2 cellular contexts compared by ENCODE assay signal in the genomic region with DNA sequence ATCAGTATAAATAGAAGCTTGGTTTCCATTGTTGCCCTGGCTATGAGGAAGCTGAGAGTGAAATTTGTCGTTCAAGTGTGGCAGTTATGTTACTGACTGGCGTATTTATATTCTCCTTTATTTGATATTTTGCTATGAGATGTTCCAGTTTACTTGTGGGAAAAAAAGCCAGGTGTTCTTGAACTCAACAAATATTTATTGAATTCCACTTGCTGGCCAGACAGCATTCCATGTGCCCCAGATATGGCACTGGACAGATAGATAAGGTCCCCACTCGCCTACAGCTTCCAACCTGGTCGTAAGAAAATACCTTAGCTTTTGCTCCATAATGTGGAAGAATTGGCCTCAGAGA.
A peak's percentile ranks its signal among the peaks of the same experiment; 100 is the strongest.
TF ChIP-seq lines count a peak whose summit lies in the region.

No MANE protein-coding gene starts in this region.

TF ChIP-seq in liver, 16 proteins besides CTCF, POLR2A, EP300 and RAD21:
- TF ChIP-seq YY1 (IDR thresholded peaks at IDR 0.05) (peak; percentile 39), JUND (IDR thresholded peaks at IDR 0.05) (no peak), RXRA (IDR thresholded peaks at IDR 0.05) (peak in 1 of 2 donors; percentile 15), SP1 (IDR thresholded peaks at IDR 0.05) (no peak)

TF ChIP-seq in HepG2, 621 proteins besides CTCF, POLR2A, EP300 and RAD21:
- TF ChIP-seq, protein P1, sequence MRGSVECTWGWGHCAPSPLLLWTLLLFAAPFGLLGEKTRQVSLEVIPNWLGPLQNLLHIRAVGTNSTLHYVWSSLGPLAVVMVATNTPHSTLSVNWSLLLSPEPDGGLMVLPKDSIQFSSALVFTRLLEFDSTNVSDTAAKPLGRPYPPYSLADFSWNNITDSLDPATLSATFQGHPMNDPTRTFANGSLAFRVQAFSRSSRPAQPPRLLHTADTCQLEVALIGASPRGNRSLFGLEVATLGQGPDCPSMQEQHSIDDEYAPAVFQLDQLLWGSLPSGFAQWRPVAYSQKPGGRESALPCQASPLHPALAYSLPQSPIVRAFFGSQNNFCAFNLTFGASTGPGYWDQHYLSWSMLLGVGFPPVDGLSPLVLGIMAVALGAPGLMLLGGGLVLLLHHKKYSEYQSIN (CRISPR knock-in tag; IDR thresholded peaks at IDR 0.05; ENCODE audit: borderline replicate concordance), result no peak
- TF ChIP-seq SRSF4 (IDR thresholded peaks at IDR 0.05; ENCODE audit: low read depth, low read length, poor library complexity, severe bottlenecking) (no peak), SYNCRIP (IDR thresholded peaks at IDR 0.05; ENCODE audit: insufficient read depth, low read depth, low read length) (no peak), YY1 (IDR thresholded peaks at IDR 0.05; ENCODE audit: insufficient read depth, insufficient replicate concordance, low read depth, low read length) (no peak), BRCA1 (CRISPR knock-in tag; IDR thresholded peaks at IDR 0.05) (no peak), SP5 (CRISPR knock-in tag; IDR thresholded peaks at IDR 0.05; ENCODE audit: borderline replicate concordance, low read depth) (no peak), ZNF441 (CRISPR knock-in tag; IDR thresholded peaks at IDR 0.05; ENCODE audit: borderline replicate concordance) (no peak), KAT7 (CRISPR knock-in tag; IDR thresholded peaks at IDR 0.05; ENCODE audit: borderline replicate concordance) (no peak), ESRRA (CRISPR knock-in tag; IDR thresholded peaks at IDR 0.05; ENCODE audit: low read depth) (no peak), CAMTA2 (CRISPR knock-in tag; IDR thresholded peaks at IDR 0.05; ENCODE audit: borderline replicate concordance) (no peak), SCMH1 (CRISPR knock-in tag; IDR thresholded peaks at IDR 0.05; ENCODE audit: borderline replicate concordance) (no peak), RFX3 (CRISPR knock-in tag; IDR thresholded peaks at IDR 0.05) (no peak), ATM (IDR thresholded peaks at IDR 0.05; ENCODE audit: borderline replicate concordance) (no peak), ZBTB25 (CRISPR knock-in tag; IDR thresholded peaks at IDR 0.05) (no peak), RXRA (CRISPR knock-in tag; IDR thresholded peaks at IDR 0.05) (no peak), ZBTB44 (CRISPR knock-in tag; IDR thresholded peaks at IDR 0.05) (no peak), ZNF414 (CRISPR knock-in tag; IDR thresholded peaks at IDR 0.05) (no peak), PBX3 (CRISPR knock-in tag; IDR thresholded peaks at IDR 0.05; ENCODE audit: borderline replicate concordance) (no peak)
- TF ChIP-seq, protein P2, sequence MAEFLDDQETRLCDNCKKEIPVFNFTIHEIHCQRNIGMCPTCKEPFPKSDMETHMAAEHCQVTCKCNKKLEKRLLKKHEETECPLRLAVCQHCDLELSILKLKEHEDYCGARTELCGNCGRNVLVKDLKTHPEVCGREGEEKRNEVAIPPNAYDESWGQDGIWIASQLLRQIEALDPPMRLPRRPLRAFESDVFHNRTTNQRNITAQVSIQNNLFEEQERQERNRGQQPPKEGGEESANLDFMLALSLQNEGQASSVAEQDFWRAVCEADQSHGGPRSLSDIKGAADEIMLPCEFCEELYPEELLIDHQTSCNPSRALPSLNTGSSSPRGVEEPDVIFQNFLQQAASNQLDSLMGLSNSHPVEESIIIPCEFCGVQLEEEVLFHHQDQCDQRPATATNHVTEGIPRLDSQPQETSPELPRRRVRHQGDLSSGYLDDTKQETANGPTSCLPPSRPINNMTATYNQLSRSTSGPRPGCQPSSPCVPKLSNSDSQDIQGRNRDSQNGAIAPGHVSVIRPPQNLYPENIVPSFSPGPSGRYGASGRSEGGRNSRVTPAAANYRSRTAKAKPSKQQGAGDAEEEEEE (CRISPR knock-in tag; IDR thresholded peaks at IDR 0.05; ENCODE audit: borderline replicate concordance), result no peak
- TF ChIP-seq, protein P3, sequence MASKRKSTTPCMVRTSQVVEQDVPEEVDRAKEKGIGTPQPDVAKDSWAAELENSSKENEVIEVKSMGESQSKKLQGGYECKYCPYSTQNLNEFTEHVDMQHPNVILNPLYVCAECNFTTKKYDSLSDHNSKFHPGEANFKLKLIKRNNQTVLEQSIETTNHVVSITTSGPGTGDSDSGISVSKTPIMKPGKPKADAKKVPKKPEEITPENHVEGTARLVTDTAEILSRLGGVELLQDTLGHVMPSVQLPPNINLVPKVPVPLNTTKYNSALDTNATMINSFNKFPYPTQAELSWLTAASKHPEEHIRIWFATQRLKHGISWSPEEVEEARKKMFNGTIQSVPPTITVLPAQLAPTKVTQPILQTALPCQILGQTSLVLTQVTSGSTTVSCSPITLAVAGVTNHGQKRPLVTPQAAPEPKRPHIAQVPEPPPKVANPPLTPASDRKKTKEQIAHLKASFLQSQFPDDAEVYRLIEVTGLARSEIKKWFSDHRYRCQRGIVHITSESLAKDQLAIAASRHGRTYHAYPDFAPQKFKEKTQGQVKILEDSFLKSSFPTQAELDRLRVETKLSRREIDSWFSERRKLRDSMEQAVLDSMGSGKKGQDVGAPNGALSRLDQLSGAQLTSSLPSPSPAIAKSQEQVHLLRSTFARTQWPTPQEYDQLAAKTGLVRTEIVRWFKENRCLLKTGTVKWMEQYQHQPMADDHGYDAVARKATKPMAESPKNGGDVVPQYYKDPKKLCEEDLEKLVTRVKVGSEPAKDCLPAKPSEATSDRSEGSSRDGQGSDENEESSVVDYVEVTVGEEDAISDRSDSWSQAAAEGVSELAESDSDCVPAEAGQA (IDR thresholded peaks at IDR 0.05; ENCODE audit: low read depth), result no peak
- TF ChIP-seq, protein P3 (CRISPR knock-in tag; IDR thresholded peaks at IDR 0.05; ENCODE audit: borderline replicate concordance), result no peak
